Comparison of ENCODE assay signal across 17 cellular contexts in genomic region chr20:50455656-50456451, GRCh38. TPM values are rescaled to one million over a fixed set of nuclear protein-coding genes. Genes with fewer than 3 reads are reported as not detected.
A peak's percentile ranks its signal among the peaks of the same experiment; 100 is the strongest.
DNase-seq lines count a peak whose midpoint lies in the region; ATAC-seq and TF ChIP-seq lines count a peak whose summit lies in the region.
"Had no signal": no experiment of that assay in that cellular context is flagged by ENCODE, and none has a peak within 500 bp of the region (broad histone marks: within the 10 kb centered on the region; RNA-seq: fewer than 3 reads in every experiment).

No MANE protein-coding gene starts in this region.

- no peak overlapping the region for H2AFZ ChIP-seq in OCI-LY7 (ENCODE audit: low read length)

- H3K27ac ChIP-seq in body of pancreas, result peak overlapping the region in 1 of 4 donors; percentile 19
- H3K27ac ChIP-seq in left lung, result peak overlapping the region in 1 of 2 donors; percentile 60
- H3K27ac ChIP-seq in transverse colon, result peak overlapping the region in 3 of 4 donors; percentile 25 to 42 (median 38)
- no peak overlapping the region for H3K27ac ChIP-seq in OCI-LY7 (ENCODE audit: low read depth, low read length, poor library complexity, severe bottlenecking)

- no peaks in the 10 kb centered on the region for H3K9me3 ChIP-seq in body of pancreas
- no peaks in the 10 kb centered on the region for H3K9me3 ChIP-seq in left lung
- no peaks in the 10 kb centered on the region for H3K9me3 ChIP-seq in transverse colon
- H3K9me3 ChIP-seq in OCI-LY7 (ENCODE audit: low read length), result no peaks in the 10 kb centered on the region

- no peak for TF ChIP-seq EP300 in transverse colon (IDR thresholded peaks at IDR 0.05; ENCODE audit: low read depth)

- no peaks in the 10 kb centered on the region for H3K9me2 ChIP-seq in OCI-LY7 (ENCODE audit: insufficient read depth, low read length)

- H3K4me3 ChIP-seq in body of pancreas (no peak overlapping the region), left lung (no peak overlapping the region), transverse colon (no peak overlapping the region), OCI-LY7 (ENCODE audit: low read depth, low read length, poor library complexity, severe bottlenecking) (no peak overlapping the region)

- DNase-seq in SKM-1 treated with dmso at 0.1 percent for 144 hours (lab: John Stamatoyannopoulos, UW; ENCODE audit: unreplicated experiment) (peak; percentile 15), SKM-1 (lab: John Stamatoyannopoulos, UW; ENCODE audit: unreplicated experiment) (no peak), body of pancreas (peak; percentile 37 to 60 (median 46)), left lung (peak in 1 of 2 donors; percentile 50), transverse colon (no peak), DMS79 (lab: John Stamatoyannopoulos, UW) (no peak), NAMALWA (ENCODE audit: low spot score) (no peak), OCI-LY7 (ENCODE audit: low spot score) (no peak)
- DNase-seq: 8988T; activated CD4-positive, alpha-beta T cell treated with anti-CD3 and anti-CD28 coated beads, Interleukin-2, amount 10 ng/mL, durations not matched to agents 24 days and 14 days; effector memory CD4-positive, alpha-beta T cell; NCI-H1436; NCI-H446 treated with DMSO at 0.1 percent for 48 hours; OCI-M1; retina; stimulated activated CD4-positive, alpha-beta T cell treated with anti-CD3 and anti-CD28 coated beads, Interleukin-4, amount 100 ng/mL, for 24 hours; T-cell had no signal

- ATAC-seq in body of pancreas (peak; percentile 40), left lung (peak; percentile 36)
- ATAC-seq: T-cell had no signal

- CTCF ChIA-PET in OCI-LY7 (lab: Charles Lee; ENCODE audit: unreplicated experiment), result interaction anchor here (0.6 kb wide), 1 partner anchor 117 kb away, joined by 3 read pairs; no protein-coding TSS in a partner anchor

- H4K20me1 ChIP-seq in OCI-LY7 (ENCODE audit: insufficient read depth, low read length), result no peaks in the 10 kb centered on the region

- no TSS peak for BruUV-seq in OCI-LY7 (replicated peaks; lab: Mats Ljungman, UMichigan)

- TF ChIP-seq CTCF in body of pancreas (IDR thresholded peaks at IDR 0.05), result no peak
- no peak for TF ChIP-seq CTCF in left lung (IDR thresholded peaks at IDR 0.05)
- TF ChIP-seq CTCF in transverse colon (IDR thresholded peaks at IDR 0.05), result no peak
- TF ChIP-seq CTCF in OCI-LY7 (conservative IDR thresholded peaks at IDR 0.05; ENCODE audit: low read length), result no peak

- H3K4me1 ChIP-seq in body of pancreas (peaks cover 30% of the 10 kb centered on the region), left lung (peaks cover 5 to 70% of the 10 kb centered on the region in 2 donors), transverse colon (peaks cover 13 to 21% (median 16%) of the 10 kb centered on the region in 4 donors), OCI-LY7 (ENCODE audit: insufficient read depth, low read length, poor library complexity, severe bottlenecking) (no peaks in the 10 kb centered on the region)

- 29 to 41% methylated on average over 12 to 19 of the region's 19 CpGs for WGBS in body of pancreas, 2 donors
- 59% methylated on average over 18 of the region's 19 CpGs; no CpG with 5 or more reads in 1 of the 2 donors for WGBS in transverse colon (ENCODE audit: low coverage in 1 of 2), 2 donors

- in situ Hi-C loops in transverse colon (cut with MboI; ENCODE audit: low pct_ligation_motif_present in 1 of 4, low pct_unique_long_range_greater_than_20kb in 1 of 4, low sequenced_read_pairs in 3 of 4), result loop anchor here in 1 of 4 donors (25.0 kb wide), 1 partner anchor 169 kb away; no protein-coding TSS in a partner anchor

- POLR2A ChIA-PET in OCI-LY7 (lab: Charles Lee), result no interaction called here

- H3K79me2 ChIP-seq in OCI-LY7 (ENCODE audit: insufficient read depth, low read depth, low read length), result no peaks in the 10 kb centered on the region

- no peak overlapping the region for H3K4me2 ChIP-seq in OCI-LY7 (ENCODE audit: low read length)

- H3K36me3 ChIP-seq in body of pancreas (replicated peaks in 1 of 2; ENCODE audit: insufficient read depth in 1 of 2, low read depth in 2 of 2) (no peaks in the 10 kb centered on the region), left lung (no peaks in the 10 kb centered on the region), transverse colon (no peaks in the 10 kb centered on the region), OCI-LY7 (ENCODE audit: insufficient read depth, low read length) (no peaks in the 10 kb centered on the region)

- H3K27me3 ChIP-seq in body of pancreas, result no peaks in the 10 kb centered on the region
- no peaks in the 10 kb centered on the region for H3K27me3 ChIP-seq in left lung
- H3K27me3 ChIP-seq in transverse colon, result no peaks in the 10 kb centered on the region

- TF ChIP-seq POLR2A in body of pancreas (IDR thresholded peaks at IDR 0.05), result no peak
- TF ChIP-seq POLR2A in transverse colon (IDR thresholded peaks at IDR 0.05), result no peak

- intact Hi-C loops in body of pancreas (cut with DNase I) (no loop called here), left lung (cut with DNase I) (no loop called here), transverse colon (cut with DNase I; ENCODE audit: low total_unique reads) (no loop called here), OCI-LY7 (cut with micrococcal nuclease; ENCODE audit: unreplicated experiment) (no loop called here)

RNA-seq across cellular contexts. Expression of gene PTPN1, which starts 54.3 kb away (rescaled TPM):
- 10 to 100 TPM in 1 of 2 donors, 1 to 10 TPM in 1; 9.1 to 10.2 TPM for total RNA-seq in body of pancreas
- total RNA-seq in left lung, result 10 to 100 TPM; 70.7 to 98.6 TPM
- total RNA-seq in transverse colon, result 10 to 100 TPM; 19.3 to 34.8 (median 28.8) TPM
- total RNA-seq in OCI-LY7 (2014; rRNA removed; shearing (Covaris generic)), result 21.6 and 25.1 TPM in 2 replicates
- 17.1 and 22.0 TPM in 2 replicates for total RNA-seq in OCI-LY7 (2022)

Comparison
In these comparisons a context has a peak if more than half of its experiments do, and no peak if none do; other contexts are left out.
1. DNase-seq: peak in SKM-1 treated with dmso at 0.1 percent for 144 hours (single experiment) and body of pancreas (4 of 4); none in SKM-1 (single experiment), transverse colon (single experiment), DMS79 (single experiment), NAMALWA (single experiment) and OCI-LY7 (single experiment).